22 cellular contexts compared by ENCODE assay signal in genomic region chr2:217773539-217773938, GRCh38.
DNase-seq lines count a peak whose midpoint lies in the region; ATAC-seq, FAIRE-seq and TF ChIP-seq lines count a peak whose summit lies in the region.
"Had no signal": no experiment of that assay in that cellular context is flagged by ENCODE, and none has a peak within 500 bp of the region (broad histone marks: within the 10 kb centered on the region; RNA-seq: fewer than 3 reads in every experiment).

No MANE protein-coding gene starts in this region.

- intact Hi-C loops in HepG2 (cut with micrococcal nuclease; ENCODE audit: unreplicated experiment) (no loop called here), right lobe of liver (cut with DNase I) (no loop called here)

- POLR2A ChIA-PET in HepG2 (lab: Yijun Ruan, JAX) = no interaction called here

- in situ Hi-C loops in HepG2 (cut with HindIII; ENCODE audit: extremely low pct_ligation_motif_present, low pct_unique_long_range_greater_than_20kb) (no loop called here), GM13977 (cut with MboI; ENCODE audit: low pct_unique_long_range_greater_than_20kb, low sequenced_read_pairs, unreplicated experiment) (no loop called here)

- H3K9me3 ChIP-seq in HepG2 (ENCODE audit: low read length) = no peaks in the 10 kb centered on the region
- no peaks in the 10 kb centered on the region for H3K9me3 ChIP-seq in right lobe of liver
- no peaks in the 10 kb centered on the region for H3K9me3 ChIP-seq in subcutaneous abdominal adipose tissue (ENCODE audit: control insufficient read depth in 5 of 5, low read length in 5 of 5)
- H3K9me3 ChIP-seq: BLaER1 treated with 17β-estradiol and CSF1 and Interleukin-3, amounts not matched to agents 10 nM and 100 nM had no signal

- H3K9ac ChIP-seq in HepG2 (ENCODE audit: insufficient read depth, low read depth, low read length) (no peak overlapping the region), subcutaneous abdominal adipose tissue (ENCODE audit: low read length in 5 of 5) (peak overlapping the region in 1 of 5 donors; percentile 32)
- H3K9ac ChIP-seq: BLaER1 treated with 17β-estradiol and CSF1 and Interleukin-3, amounts not matched to agents 10 nM and 100 nM had no signal

- peak; percentile 13 for FAIRE-seq in islet of Langerhans (lab: Jason Lieb, UNC)
- no peak for FAIRE-seq in HepG2 (lab: Jason Lieb, UNC)
- FAIRE-seq: A549, D721Med, G401.6, GM12891, GM18507 had no signal

- no peak overlapping the region for H3K4me2 ChIP-seq in HepG2 (ENCODE audit: low read depth, low read length)
- H3K4me2 ChIP-seq: A549; BLaER1 treated with 17β-estradiol and CSF1 and Interleukin-3, amounts not matched to agents 10 nM and 100 nM had no signal

- no peaks in the 10 kb centered on the region for H3K36me3 ChIP-seq in HepG2 (replicated peaks in 1 of 2; ENCODE audit: control insufficient read depth in 1 of 2, insufficient read depth in 2 of 2, low read length in 2 of 2)
- no peaks in the 10 kb centered on the region for H3K36me3 ChIP-seq in right lobe of liver
- H3K36me3 ChIP-seq in subcutaneous abdominal adipose tissue (ENCODE audit: control insufficient read depth in 5 of 5, insufficient read depth in 5 of 5, low read length in 5 of 5) = peaks cover 4 to 35% (median 20%) of the 10 kb centered on the region in 5 donors
- H3K36me3 ChIP-seq: BLaER1 treated with 17β-estradiol and CSF1 and Interleukin-3, amounts not matched to agents 10 nM and 100 nM had no signal

- no peak for TF ChIP-seq POLR2A in HepG2 (IDR thresholded peaks at IDR 0.05; ENCODE audit: insufficient read depth in 1 of 2, low read depth in 2 of 2, low read length in 2 of 2)
- no peak for TF ChIP-seq POLR2A in right lobe of liver (IDR thresholded peaks at IDR 0.05)

- TF ChIP-seq RAD21 in HepG2 (CRISPR knock-in tag; IDR thresholded peaks at IDR 0.05) = no peak

- DNase-seq in HepG2 (ENCODE audit: low spot score) (no peak), right lobe of liver (peak in 2 of 3 donors; percentile 69 to 86), NAMALWA (ENCODE audit: low spot score) (no peak), GM13977 (ENCODE audit: low spot score) (no peak)
- DNase-seq: AML-193; Caco-2; Calu3; CD4-positive, alpha-beta T cell; CD8-positive, alpha-beta T cell; DMS79 treated with DMSO at 0.1 percent for 48 hours; GF-D8 had no signal

- CTCF ChIA-PET in HepG2 (lab: Yijun Ruan, JAX; ENCODE audit: low intra/inter-chr PET ratio, low total read pairs) = no interaction called here

- H3K27me3 ChIP-seq in HepG2 (ENCODE audit: control insufficient read depth in 1 of 2, insufficient read depth in 2 of 2, low read length in 2 of 2) (no peaks in the 10 kb centered on the region), right lobe of liver (no peaks in the 10 kb centered on the region), subcutaneous abdominal adipose tissue (ENCODE audit: control insufficient read depth in 5 of 5, insufficient read depth in 4 of 5, low read length in 5 of 5) (no peaks in the 10 kb centered on the region)
- H3K27me3 ChIP-seq: BLaER1 treated with 17β-estradiol and CSF1 and Interleukin-3, amounts not matched to agents 10 nM and 100 nM had no signal

- BruUV-seq in HepG2 (replicated peaks; lab: Mats Ljungman, UMichigan) = no TSS peak

- ATAC-seq in HepG2 (no peak), right lobe of liver (peak; percentile 80 to 94 (median 89)), HG03520 (IDR thresholded peaks at IDR 0.05; ENCODE audit: unreplicated experiment) (no peak)
- ATAC-seq: A549; CD8-positive, alpha-beta T cell had no signal

- no peak for TF ChIP-seq CTCF in HepG2 (CRISPR knock-in tag; IDR thresholded peaks at IDR 0.05)
- no peak for TF ChIP-seq CTCF in right lobe of liver (IDR thresholded peaks at IDR 0.05)
- TF ChIP-seq CTCF in GM13977 (IDR thresholded peaks at IDR 0.05; ENCODE audit: extremely low read depth, insufficient read depth, missing control alignments) = no peak

- H4K20me1 ChIP-seq in HepG2 (ENCODE audit: insufficient read depth, low read length) = no peaks in the 10 kb centered on the region; the same call in 1 of the 2 replicates
- H4K20me1 ChIP-seq: BLaER1 treated with 17β-estradiol and CSF1 and Interleukin-3, amounts not matched to agents 10 nM and 100 nM had no signal

- H3K79me2 ChIP-seq in HepG2 (ENCODE audit: insufficient read depth, low read length) = no peaks in the 10 kb centered on the region

- no peaks in the 10 kb centered on the region for H3K4me1 ChIP-seq in HepG2 (ENCODE audit: insufficient read depth, low read length)
- H3K4me1 ChIP-seq in right lobe of liver = peaks cover 0 to 20% (median 4%) of the 10 kb centered on the region in 4 donors
- peaks cover 0 to 28% (median 16%) of the 10 kb centered on the region in 5 donors for H3K4me1 ChIP-seq in subcutaneous abdominal adipose tissue (ENCODE audit: control insufficient read depth in 5 of 5, insufficient read depth in 5 of 5, low read length in 5 of 5)
- H3K4me1 ChIP-seq: A549; BLaER1 treated with 17β-estradiol and CSF1 and Interleukin-3, amounts not matched to agents 10 nM and 100 nM; Caco-2 had no signal

- H3K4me3 ChIP-seq in HepG2 (replicated peaks in 1 of 3; ENCODE audit: insufficient read depth in 1 of 3, low read depth in 2 of 3, low read length in 3 of 3) (no peak overlapping the region), right lobe of liver (no peak overlapping the region), subcutaneous abdominal adipose tissue (ENCODE audit: low read depth in 1 of 5, low read length in 5 of 5) (no peak overlapping the region)
- H3K4me3 ChIP-seq: A549; BLaER1 treated with 17β-estradiol and CSF1 and Interleukin-3, amounts not matched to agents 10 nM and 100 nM had no signal

- TF ChIP-seq EP300 in HepG2 (IDR thresholded peaks at IDR 0.05; ENCODE audit: low read depth in 2 of 2, low read length in 2 of 2) (no peak), HepG2 (CRISPR knock-in tag; IDR thresholded peaks at IDR 0.05; ENCODE audit: borderline replicate concordance) (no peak)

- H2AFZ ChIP-seq in HepG2 (ENCODE audit: low read length) = no peak overlapping the region

- H3K27ac ChIP-seq in HepG2 (ENCODE audit: extremely low read length, insufficient read depth, low read length) (no peak overlapping the region), right lobe of liver (peak overlapping the region in 1 of 3 donors; percentile 66), subcutaneous abdominal adipose tissue (ENCODE audit: low read depth, low read length) (peak overlapping the region; percentile 88)
- H3K27ac ChIP-seq: 22Rv1; A549; BLaER1 treated with 17β-estradiol and CSF1 and Interleukin-3, amounts not matched to agents 10 nM and 100 nM; C4-2B had no signal

TF ChIP-seq in HepG2, 621 proteins besides CTCF, POLR2A, EP300 and RAD21:
- no peak for TF ChIP-seq HNF4G (IDR thresholded peaks at IDR 0.05; ENCODE audit: borderline replicate concordance, low read depth, low read length)
- no peak for TF ChIP-seq HNF4G (CRISPR knock-in tag; IDR thresholded peaks at IDR 0.05; ENCODE audit: borderline replicate concordance, low read depth)
- TF ChIP-seq KAT2B (IDR thresholded peaks at IDR 0.05; ENCODE audit: borderline replicate concordance, low read depth, low read length) = peak; percentile 49; the same call in 1 of the 2 replicates
- no peak for TF ChIP-seq ZNF512 (CRISPR knock-in tag; IDR thresholded peaks at IDR 0.05)

Comparison
In these comparisons a context has a peak if more than half of its experiments do, and no peak if none do; other contexts are left out.
1. ATAC-seq: peak in right lobe of liver (4 of 4); none in HepG2 (single experiment) and HG03520 (single experiment).
2. DNase-seq: peak in right lobe of liver (2 of 3); none in HepG2 (single experiment), NAMALWA (single experiment) and GM13977 (single experiment).